ENCODE assay signal across 15 cellular contexts in genomic region chr10:4383683-4384082, GRCh38.
DNase-seq lines count a peak whose midpoint lies in the region; ATAC-seq and TF ChIP-seq lines count a peak whose summit lies in the region.
"Had no signal": no experiment of that assay in that cellular context is flagged by ENCODE, and none has a peak within 500 bp of the region (broad histone marks: within the 10 kb centered on the region; RNA-seq: fewer than 3 reads in every experiment).

No MANE protein-coding gene starts in this region.

- 31 to 47% (median 41%) methylated on average over 4 of the region's 4 CpGs for WGBS in spleen, 5 donors

- DNase-seq in SJSA1 (ENCODE audit: low read depth in 1 of 2, low spot score in 2 of 2) = peak in 1 of 2 experiments; percentile 23
- no peak for DNase-seq in endothelial cell (ENCODE audit: low spot score)
- no peak for DNase-seq in mesothelial cell of epicardium (ENCODE audit: low spot score in 2 of 2, unreplicated experiment in 2 of 2)
- DNase-seq in thoracic aorta (ENCODE audit: low spot score) = no peak
- DNase-seq in stimulated activated CD4-positive, alpha-beta T cell treated with anti-CD3 and anti-CD28 coated beads, Interleukin-1b, Interleukin-23, amount 100 ng/mL, for 48 hours = no peak
- DNase-seq in spleen = no peak
- DNase-seq in NCI-H146 (lab: John Stamatoyannopoulos, UW) = no peak
- DNase-seq: activated CD4-positive, CD25-positive, alpha-beta regulatory T cell; CD4-positive, alpha-beta T cell; central memory CD4-positive, alpha-beta T cell; mammary epithelial cell; NCI-H2029; NCI-H524; nucleus accumbens had no signal

- H3K27me3 Mint-ChIP-seq in endothelial cell (ENCODE audit: unreplicated experiment) (no peaks in the 10 kb centered on the region), mesothelial cell of epicardium (ENCODE audit: low read depth) (no peaks in the 10 kb centered on the region)
- H3K27me3 Mint-ChIP-seq: CD4-positive, alpha-beta T cell had no signal

- H3K4me1 Mint-ChIP-seq in endothelial cell (ENCODE audit: unreplicated experiment) (peaks cover 14% of the 10 kb centered on the region), mesothelial cell of epicardium (peaks cover 24% of the 10 kb centered on the region)

- no peak for TF ChIP-seq POLR2A in spleen (IDR thresholded peaks at IDR 0.05)

- H3K4me3 ChIP-seq in SJSA1 (no peak overlapping the region), thoracic aorta (peak overlapping the region; percentile 56), spleen (no peak overlapping the region)
- H3K4me3 ChIP-seq: suprapubic skin had no signal

- H3K9me3 ChIP-seq in SJSA1 (replicated peaks) (no peaks in the 10 kb centered on the region), thoracic aorta (no peaks in the 10 kb centered on the region), spleen (no peaks in the 10 kb centered on the region)
- H3K9me3 ChIP-seq: suprapubic skin had no signal

- H3K9me3 Mint-ChIP-seq in endothelial cell (ENCODE audit: unreplicated experiment) (no peaks in the 10 kb centered on the region), mesothelial cell of epicardium (no peaks in the 10 kb centered on the region)
- H3K9me3 Mint-ChIP-seq: CD4-positive, alpha-beta T cell had no signal

- peak overlapping the region; percentile 9 for H3K27ac Mint-ChIP-seq in endothelial cell (ENCODE audit: unreplicated experiment)
- peak overlapping the region; percentile 71 for H3K27ac Mint-ChIP-seq in mesothelial cell of epicardium
- H3K27ac Mint-ChIP-seq: CD4-positive, alpha-beta T cell had no signal

- H3K27ac ChIP-seq in SJSA1 (peak overlapping the region; percentile 17; the same call in 1 of the 2 replicates), thoracic aorta (peak overlapping the region in 1 of 2 donors; percentile 32), spleen (no peak overlapping the region)
- H3K27ac ChIP-seq: suprapubic skin had no signal

- no peak for ATAC-seq in thoracic aorta (ENCODE audit: insufficient number of reproducible peaks, low FRiP score, low read depth)

- H3K36me3 ChIP-seq in SJSA1 = no peaks in the 10 kb centered on the region
- no peaks in the 10 kb centered on the region for H3K36me3 ChIP-seq in thoracic aorta
- H3K36me3 ChIP-seq in spleen = no peaks in the 10 kb centered on the region
- H3K36me3 ChIP-seq: suprapubic skin had no signal

- H3K27me3 ChIP-seq in SJSA1 (replicated peaks) = no peaks in the 10 kb centered on the region
- no peaks in the 10 kb centered on the region for H3K27me3 ChIP-seq in thoracic aorta (replicated peaks; ENCODE audit: insufficient read depth)
- H3K27me3 ChIP-seq in spleen (replicated peaks in 1 of 7) = no peaks in the 10 kb centered on the region
- H3K27me3 ChIP-seq: suprapubic skin had no signal

- intact Hi-C loops in spleen (cut with DNase I; ENCODE audit: low total_unique reads) = no loop called here

- no peak for TF ChIP-seq CTCF in endothelial cell (IDR thresholded peaks at IDR 0.05; ENCODE audit: unreplicated experiment)
- TF ChIP-seq CTCF in mesothelial cell of epicardium (IDR thresholded peaks at IDR 0.05; ENCODE audit: unreplicated experiment) = no peak
- TF ChIP-seq CTCF in thoracic aorta (IDR thresholded peaks at IDR 0.05) = no peak
- no peak for TF ChIP-seq CTCF in spleen (IDR thresholded peaks at IDR 0.05 in 8 of 11, conservative IDR thresholded peaks at IDR 0.05 in 3 of 11)

- H3K4me3 Mint-ChIP-seq in endothelial cell (ENCODE audit: unreplicated experiment) (no peak overlapping the region), mesothelial cell of epicardium (no peak overlapping the region)
- H3K4me3 Mint-ChIP-seq: CD4-positive, alpha-beta T cell had no signal

- no peaks in the 10 kb centered on the region for H3K36me3 Mint-ChIP-seq in endothelial cell (ENCODE audit: low read depth, unreplicated experiment)
- H3K36me3 Mint-ChIP-seq in mesothelial cell of epicardium = no peaks in the 10 kb centered on the region

- H3K4me1 ChIP-seq in SJSA1 (replicated peaks) (peaks cover 23% of the 10 kb centered on the region), thoracic aorta (ENCODE audit: control insufficient read depth in 1 of 2, low read depth in 2 of 2) (peaks cover 4 to 8% of the 10 kb centered on the region in 2 donors), spleen (no peaks in the 10 kb centered on the region)
